Comparison of ENCODE assay signal across 17 cellular contexts in genomic region chr4:6418193-6418755, GRCh38. TPM values are rescaled to one million over a fixed set of nuclear protein-coding genes. Genes with fewer than 3 reads are reported as not detected.
DNase-seq lines count a peak whose midpoint lies in the region; ATAC-seq and TF ChIP-seq lines count a peak whose summit lies in the region.
"Had no signal": no experiment of that assay in that cellular context is flagged by ENCODE, and none has a peak within 500 bp of the region (broad histone marks: within the 10 kb centered on the region; RNA-seq: fewer than 3 reads in every experiment).

No MANE protein-coding gene starts in this region.

- no peaks in the 10 kb centered on the region for H3K4me1 ChIP-seq in foreskin keratinocyte

- intact Hi-C loops in Right ventricle myocardium inferior (cut with DNase I) = no loop called here
- intact Hi-C loops in left cardiac atrium (cut with DNase I) = no loop called here

- no peak for TF ChIP-seq CTCF in foreskin keratinocyte (conservative IDR thresholded peaks at IDR 0.05)

- H3K27ac ChIP-seq in caudate nucleus (ENCODE audit: low read depth, low read length) = peak overlapping the region; percentile 67
- H3K27ac ChIP-seq in layer of hippocampus (ENCODE audit: low read depth, low read length) = peak overlapping the region; percentile 30
- H3K27ac ChIP-seq in temporal lobe (ENCODE audit: low read depth, low read length) = peak overlapping the region; percentile 69
- H3K27ac ChIP-seq in foreskin keratinocyte = no peak overlapping the region
- H3K27ac ChIP-seq: GM23248, HL-60 had no signal

- DNase-seq in Right ventricle myocardium inferior (ENCODE audit: missing footprints) = peak; percentile 54
- no peak for DNase-seq in left cardiac atrium
- peak in 1 of 61 donors; percentile 82 for DNase-seq in caudate nucleus (lab: John Stamatoyannopoulos, UW)
- no peak for DNase-seq in stimulated activated CD8-positive, alpha-beta memory T cell treated with anti-CD3 and anti-CD28 coated beads, Interleukin-4, amount 100 ng/mL, for 48 hours
- DNase-seq in foreskin keratinocyte = no peak
- DNase-seq in amniotic stem cell (lab: John Stamatoyannopoulos, UW) = no peak
- DNase-seq: 8988T; AML-193; Calu3; CD4-positive, alpha-beta T cell; DMS 273 treated with DMSO at 0.1 percent for 48 hours; GM23248; H7 had no signal

- ATAC-seq in Right ventricle myocardium inferior (no peak), left cardiac atrium (no peak), foreskin keratinocyte (no peak)
- ATAC-seq: GM12878 had no signal

- H3K27me3 ChIP-seq in layer of hippocampus (ENCODE audit: control insufficient read depth, insufficient read depth, low read length) (no peaks in the 10 kb centered on the region), foreskin keratinocyte (no peaks in the 10 kb centered on the region)

RNA-seq across cellular contexts. Expression of gene PPP2R2C, which starts 54.1 kb away (rescaled TPM):
- total RNA-seq in Right ventricle myocardium inferior (12.3 TPM), left cardiac atrium (1 to 10 TPM; 4.8 to 5.2 TPM), temporal lobe (59.5 TPM), foreskin keratinocyte (0.18 and 1.1 TPM in 2 replicates)
- 0.10 and 0.54 TPM in 2 replicates for polyA plus RNA-seq in foreskin keratinocyte
- total RNA-seq: CD4-positive, alpha-beta T cell; GM23248 had no signal
- polyA plus RNA-seq: GM23248 had no signal
